Comparison of ENCODE assay signal across 1 cellular context in genomic region chr22:19497245-19497644, GRCh38.
TF ChIP-seq lines count a peak whose summit lies in the region.

No MANE protein-coding gene starts in this region.

TF ChIP-seq in K562, 482 proteins besides CTCF, POLR2A, EP300 and RAD21 (continues in another document):
- TF ChIP-seq, protein P1, sequence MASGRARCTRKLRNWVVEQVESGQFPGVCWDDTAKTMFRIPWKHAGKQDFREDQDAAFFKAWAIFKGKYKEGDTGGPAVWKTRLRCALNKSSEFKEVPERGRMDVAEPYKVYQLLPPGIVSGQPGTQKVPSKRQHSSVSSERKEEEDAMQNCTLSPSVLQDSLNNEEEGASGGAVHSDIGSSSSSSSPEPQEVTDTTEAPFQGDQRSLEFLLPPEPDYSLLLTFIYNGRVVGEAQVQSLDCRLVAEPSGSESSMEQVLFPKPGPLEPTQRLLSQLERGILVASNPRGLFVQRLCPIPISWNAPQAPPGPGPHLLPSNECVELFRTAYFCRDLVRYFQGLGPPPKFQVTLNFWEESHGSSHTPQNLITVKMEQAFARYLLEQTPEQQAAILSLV (tag; IDR thresholded peaks at IDR 0.05): no peak
- TF ChIP-seq SAFB (IDR thresholded peaks at IDR 0.05; ENCODE audit: borderline replicate concordance, low read depth, low read length) (no peak), DLX4 (CRISPR knock-in tag; IDR thresholded peaks at IDR 0.05) (no peak), RUNX1 (IDR thresholded peaks at IDR 0.05; ENCODE audit: low read depth) (no peak), MCM2 (IDR thresholded peaks at IDR 0.05; ENCODE audit: low read depth) (no peak), ZNF551 (CRISPR knock-in tag; IDR thresholded peaks at IDR 0.05) (no peak), SIX5 (IDR thresholded peaks at IDR 0.05; ENCODE audit: borderline replicate concordance in 1 of 2, insufficient read depth in 1 of 2, low read depth in 1 of 2, low read length in 2 of 2) (0 out of 4 replicates have a peak, but pooled peaks of 1 of the 2 experiments have one; percentile 14), MTA3 (IDR thresholded peaks at IDR 0.05; ENCODE audit: borderline replicate concordance) (no peak), RBFOX2 (IDR thresholded peaks at IDR 0.05; ENCODE audit: low read depth, low read length) (peak; percentile 62), ERF (CRISPR knock-in tag; IDR thresholded peaks at IDR 0.05) (0 out of 2 replicates have a peak, but pooled peaks have one; percentile 14), TBL1XR1 (IDR thresholded peaks at IDR 0.05; ENCODE audit: low read length in 2 of 2) (peak in 1 of 2 experiments; percentile 70; a peak in 1 of 4 replicates), NFIC (IDR thresholded peaks at IDR 0.05) (peak; percentile 92), ZNF133 (CRISPR knock-in tag; IDR thresholded peaks at IDR 0.05) (no peak), ZNF75A (CRISPR knock-in tag; IDR thresholded peaks at IDR 0.05) (0 out of 2 replicates have a peak, but pooled peaks have one; percentile 33), CBX5 (IDR thresholded peaks at IDR 0.05; ENCODE audit: borderline replicate concordance, low read depth) (no peak), CBX8 (IDR thresholded peaks at IDR 0.05; ENCODE audit: borderline replicate concordance, extremely low read depth, low read depth, low read length, poor library complexity, severe bottlenecking) (no peak), SNIP1 (IDR thresholded peaks at IDR 0.05; ENCODE audit: low read depth) (no peak), SMAD2 (IDR thresholded peaks at IDR 0.05; ENCODE audit: low read depth, low read length) (no peak), HEY1 (CRISPR knock-in tag; IDR thresholded peaks at IDR 0.05; ENCODE audit: borderline replicate concordance) (no peak), JUND (IDR thresholded peaks at IDR 0.05; ENCODE audit: borderline replicate concordance, low read depth, low read length) (peak; percentile 40; the same call in 1 of the 2 replicates), JUND (tag; IDR thresholded peaks at IDR 0.05; ENCODE audit: borderline replicate concordance, low read depth, low read length) (no peak; the same call in 2 of the 3 replicates), SAP30 (IDR thresholded peaks at IDR 0.05; ENCODE audit: borderline replicate concordance, insufficient read depth, low read depth, low read length, poor library complexity, severe bottlenecking) (no peak), TFAM (CRISPR knock-in tag; conservative IDR thresholded peaks at IDR 0.05) (no peak), PKNOX1 (IDR thresholded peaks at IDR 0.05) (peak; percentile 84), RREB1 (CRISPR knock-in tag; IDR thresholded peaks at IDR 0.05) (no peak), SMAD3 (CRISPR knock-in tag; conservative IDR thresholded peaks at IDR 0.05) (0 out of 2 replicates have a peak, but pooled peaks have one; percentile 31), ZNF830 (CRISPR knock-in tag; IDR thresholded peaks at IDR 0.05) (0 out of 2 replicates have a peak, but pooled peaks have one; percentile 17), KAT7 (CRISPR knock-in tag; IDR thresholded peaks at IDR 0.05; ENCODE audit: borderline replicate concordance) (no peak), ZNF76 (CRISPR knock-in tag; IDR thresholded peaks at IDR 0.05; ENCODE audit: borderline replicate concordance) (no peak), TGIF2 (CRISPR knock-in tag; IDR thresholded peaks at IDR 0.05) (no peak), HNRNPH1 (optimal IDR thresholded peaks at IDR 0.05; ENCODE audit: low read depth, low read length) (no peak), KLF16 (IDR thresholded peaks at IDR 0.05) (peak; percentile 68; the same call in 1 of the 2 replicates), ZNF143 (CRISPR knock-in tag; IDR thresholded peaks at IDR 0.05) (no peak), ESRRA (IDR thresholded peaks at IDR 0.05; ENCODE audit: borderline replicate concordance, low read depth) (no peak), RCOR1 (IDR thresholded peaks at IDR 0.05; ENCODE audit: borderline replicate concordance in 1 of 2, low read depth in 2 of 2, low read length in 2 of 2) (peak in 1 of 2 experiments; percentile 67; a peak in 1 of 4 replicates), ZNF431 (CRISPR knock-in tag; IDR thresholded peaks at IDR 0.05) (no peak), ZKSCAN1 (IDR thresholded peaks at IDR 0.05; ENCODE audit: low read depth, low read length) (0 out of 2 replicates have a peak, but pooled peaks have one; percentile 23), MECOM (CRISPR knock-in tag; IDR thresholded peaks at IDR 0.05) (no peak)
- TF ChIP-seq, protein P2, sequence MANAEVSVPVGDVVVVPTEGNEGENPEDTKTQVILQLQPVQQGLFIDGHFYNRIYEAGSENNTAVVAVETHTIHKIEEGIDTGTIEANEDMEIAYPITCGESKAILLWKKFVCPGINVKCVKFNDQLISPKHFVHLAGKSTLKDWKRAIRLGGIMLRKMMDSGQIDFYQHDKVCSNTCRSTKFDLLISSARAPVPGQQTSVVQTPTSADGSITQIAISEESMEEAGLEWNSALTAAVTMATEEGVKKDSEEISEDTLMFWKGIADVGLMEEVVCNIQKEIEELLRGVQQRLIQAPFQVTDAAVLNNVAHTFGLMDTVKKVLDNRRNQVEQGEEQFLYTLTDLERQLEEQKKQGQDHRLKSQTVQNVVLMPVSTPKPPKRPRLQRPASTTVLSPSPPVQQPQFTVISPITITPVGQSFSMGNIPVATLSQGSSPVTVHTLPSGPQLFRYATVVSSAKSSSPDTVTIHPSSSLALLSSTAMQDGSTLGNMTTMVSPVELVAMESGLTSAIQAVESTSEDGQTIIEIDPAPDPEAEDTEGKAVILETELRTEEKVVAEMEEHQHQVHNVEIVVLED (CRISPR knock-in tag; IDR thresholded peaks at IDR 0.05): peak; percentile 44
- TF ChIP-seq, protein P3, sequence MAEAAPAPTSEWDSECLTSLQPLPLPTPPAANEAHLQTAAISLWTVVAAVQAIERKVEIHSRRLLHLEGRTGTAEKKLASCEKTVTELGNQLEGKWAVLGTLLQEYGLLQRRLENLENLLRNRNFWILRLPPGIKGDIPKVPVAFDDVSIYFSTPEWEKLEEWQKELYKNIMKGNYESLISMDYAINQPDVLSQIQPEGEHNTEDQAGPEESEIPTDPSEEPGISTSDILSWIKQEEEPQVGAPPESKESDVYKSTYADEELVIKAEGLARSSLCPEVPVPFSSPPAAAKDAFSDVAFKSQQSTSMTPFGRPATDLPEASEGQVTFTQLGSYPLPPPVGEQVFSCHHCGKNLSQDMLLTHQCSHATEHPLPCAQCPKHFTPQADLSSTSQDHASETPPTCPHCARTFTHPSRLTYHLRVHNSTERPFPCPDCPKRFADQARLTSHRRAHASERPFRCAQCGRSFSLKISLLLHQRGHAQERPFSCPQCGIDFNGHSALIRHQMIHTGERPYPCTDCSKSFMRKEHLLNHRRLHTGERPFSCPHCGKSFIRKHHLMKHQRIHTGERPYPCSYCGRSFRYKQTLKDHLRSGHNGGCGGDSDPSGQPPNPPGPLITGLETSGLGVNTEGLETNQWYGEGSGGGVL (CRISPR knock-in tag; IDR thresholded peaks at IDR 0.05): no peak
- TF ChIP-seq, protein P4, sequence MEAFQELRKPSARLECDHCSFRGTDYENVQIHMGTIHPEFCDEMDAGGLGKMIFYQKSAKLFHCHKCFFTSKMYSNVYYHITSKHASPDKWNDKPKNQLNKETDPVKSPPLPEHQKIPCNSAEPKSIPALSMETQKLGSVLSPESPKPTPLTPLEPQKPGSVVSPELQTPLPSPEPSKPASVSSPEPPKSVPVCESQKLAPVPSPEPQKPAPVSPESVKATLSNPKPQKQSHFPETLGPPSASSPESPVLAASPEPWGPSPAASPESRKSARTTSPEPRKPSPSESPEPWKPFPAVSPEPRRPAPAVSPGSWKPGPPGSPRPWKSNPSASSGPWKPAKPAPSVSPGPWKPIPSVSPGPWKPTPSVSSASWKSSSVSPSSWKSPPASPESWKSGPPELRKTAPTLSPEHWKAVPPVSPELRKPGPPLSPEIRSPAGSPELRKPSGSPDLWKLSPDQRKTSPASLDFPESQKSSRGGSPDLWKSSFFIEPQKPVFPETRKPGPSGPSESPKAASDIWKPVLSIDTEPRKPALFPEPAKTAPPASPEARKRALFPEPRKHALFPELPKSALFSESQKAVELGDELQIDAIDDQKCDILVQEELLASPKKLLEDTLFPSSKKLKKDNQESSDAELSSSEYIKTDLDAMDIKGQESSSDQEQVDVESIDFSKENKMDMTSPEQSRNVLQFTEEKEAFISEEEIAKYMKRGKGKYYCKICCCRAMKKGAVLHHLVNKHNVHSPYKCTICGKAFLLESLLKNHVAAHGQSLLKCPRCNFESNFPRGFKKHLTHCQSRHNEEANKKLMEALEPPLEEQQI (IDR thresholded peaks at IDR 0.05): no peak
- TF ChIP-seq, protein P5, sequence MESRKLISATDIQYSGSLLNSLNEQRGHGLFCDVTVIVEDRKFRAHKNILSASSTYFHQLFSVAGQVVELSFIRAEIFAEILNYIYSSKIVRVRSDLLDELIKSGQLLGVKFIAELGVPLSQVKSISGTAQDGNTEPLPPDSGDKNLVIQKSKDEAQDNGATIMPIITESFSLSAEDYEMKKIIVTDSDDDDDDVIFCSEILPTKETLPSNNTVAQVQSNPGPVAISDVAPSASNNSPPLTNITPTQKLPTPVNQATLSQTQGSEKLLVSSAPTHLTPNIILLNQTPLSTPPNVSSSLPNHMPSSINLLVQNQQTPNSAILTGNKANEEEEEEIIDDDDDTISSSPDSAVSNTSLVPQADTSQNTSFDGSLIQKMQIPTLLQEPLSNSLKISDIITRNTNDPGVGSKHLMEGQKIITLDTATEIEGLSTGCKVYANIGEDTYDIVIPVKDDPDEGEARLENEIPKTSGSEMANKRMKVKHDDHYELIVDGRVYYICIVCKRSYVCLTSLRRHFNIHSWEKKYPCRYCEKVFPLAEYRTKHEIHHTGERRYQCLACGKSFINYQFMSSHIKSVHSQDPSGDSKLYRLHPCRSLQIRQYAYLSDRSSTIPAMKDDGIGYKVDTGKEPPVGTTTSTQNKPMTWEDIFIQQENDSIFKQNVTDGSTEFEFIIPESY (CRISPR knock-in tag; IDR thresholded peaks at IDR 0.05): no peak
- TF ChIP-seq, protein P6, sequence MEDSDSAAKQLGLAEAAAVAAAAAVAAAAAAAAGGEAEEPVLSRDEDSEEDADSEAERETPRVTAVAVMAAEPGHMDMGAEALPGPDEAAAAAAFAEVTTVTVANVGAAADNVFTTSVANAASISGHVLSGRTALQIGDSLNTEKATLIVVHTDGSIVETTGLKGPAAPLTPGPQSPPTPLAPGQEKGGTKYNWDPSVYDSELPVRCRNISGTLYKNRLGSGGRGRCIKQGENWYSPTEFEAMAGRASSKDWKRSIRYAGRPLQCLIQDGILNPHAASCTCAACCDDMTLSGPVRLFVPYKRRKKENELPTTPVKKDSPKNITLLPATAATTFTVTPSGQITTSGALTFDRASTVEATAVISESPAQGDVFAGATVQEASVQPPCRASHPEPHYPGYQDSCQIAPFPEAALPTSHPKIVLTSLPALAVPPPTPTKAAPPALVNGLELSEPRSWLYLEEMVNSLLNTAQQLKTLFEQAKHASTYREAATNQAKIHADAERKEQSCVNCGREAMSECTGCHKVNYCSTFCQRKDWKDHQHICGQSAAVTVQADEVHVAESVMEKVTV (CRISPR knock-in tag; IDR thresholded peaks at IDR 0.05): no peak
